In genomic region chr22:25804676-25805075, GRCh38 we compare ENCODE assay signal across 37 cellular contexts.
"Had no signal": no experiment of that assay in that cellular context is flagged by ENCODE, and none has a peak within 500 bp of the region (broad histone marks: within the 10 kb centered on the region; RNA-seq: fewer than 3 reads in every experiment).

No MANE protein-coding gene starts in this region.

- H3K36me3 Mint-ChIP-seq: activated CD4-positive, alpha-beta memory T cell treated with anti-CD3 and anti-CD28 coated beads for 36 hours; activated naive CD4-positive, alpha-beta T cell treated with anti-CD3 and anti-CD28 coated beads, Interleukin-2, amount 50 U/mL, for 72 hours; activated naive CD8-positive, alpha-beta T cell treated with anti-CD3 and anti-CD28 coated beads, Interleukin-2, amount 10 ng/mL, durations not matched to agents 7 days and 5 days had no signal

- H3K9me3 ChIP-seq: adrenal gland had no signal

- H3K9me3 Mint-ChIP-seq: activated CD4-positive, alpha-beta T cell treated with anti-CD3 and anti-CD28 coated beads, Interleukin-2, amount 10 ng/mL, durations not matched to agents 24 days and 14 days; activated CD8-positive, alpha-beta T cell treated with anti-CD3 and anti-CD28 coated beads for 36 hours; activated naive CD4-positive, alpha-beta T cell treated with anti-CD3 and anti-CD28 coated beads for 36 hours; activated naive CD4-positive, alpha-beta T cell treated with anti-CD3 and anti-CD28 coated beads, Interleukin-2, amount 50 U/mL, for 72 hours; activated naive CD8-positive, alpha-beta T cell treated with anti-CD3 and anti-CD28 coated beads, Interleukin-2, amount 10 ng/mL, durations not matched to agents 7 days and 5 days; activated T-cell treated with anti-CD3 and anti-CD28 coated beads, Interleukin-2, amount 50 U/mL, for 4 hours; activated T-cell treated with anti-CD3 and anti-CD28 coated beads, Interleukin-2, amount 50 U/mL, for 72 hours; activated T-helper 1 cell treated with anti-CD3 and anti-CD28 coated beads, Interleukin-12 subunit alpha, Interleukin-12 subunit beta, Interleukin-2, Interleukin-4 antibody, amounts not matched to agents 30 ng/mL and 10 ng/mL and 1 ng/mL, durations not matched to agents 14 hours and 24 hours and 36 hours; central memory CD8-positive, alpha-beta T cell; T-helper 1 cell treated with Interleukin-12 subunit alpha and Interleukin-12 subunit beta and Interleukin-4 antibody, amounts not matched to agents 30 μg/mL and 1 μg/mL, for 36 hours; T-helper 2 cell treated with Interferon-gamma antibody and Interleukin-4, amounts not matched to agents 5 μg/mL and 100 μg/mL, for 36 hours had no signal

- H3K27ac Mint-ChIP-seq: activated B cell treated with CpG ODN at 0.5 μM for 24 hours; activated CD4-positive, alpha-beta memory T cell treated with anti-CD3 and anti-CD28 coated beads for 36 hours; activated CD4-positive, alpha-beta T cell treated with anti-CD3 and anti-CD28 coated beads, Interleukin-2, amount 10 ng/mL, durations not matched to agents 24 days and 14 days; activated CD8-positive, alpha-beta T cell treated with anti-CD3 and anti-CD28 coated beads for 36 hours; activated naive CD4-positive, alpha-beta T cell treated with anti-CD3 and anti-CD28 coated beads for 36 hours; activated naive CD4-positive, alpha-beta T cell treated with anti-CD3 and anti-CD28 coated beads, Interleukin-2, amount 50 U/mL, for 72 hours; activated naive CD8-positive, alpha-beta T cell treated with anti-CD3 and anti-CD28 coated beads, Interleukin-2, amount 10 ng/mL, durations not matched to agents 7 days and 5 days; activated T-cell treated with anti-CD3 and anti-CD28 coated beads, Interleukin-2, amount 50 U/mL, for 72 hours; activated T-helper 1 cell treated with anti-CD3 and anti-CD28 coated beads, Interleukin-12 subunit alpha, Interleukin-12 subunit beta, Interleukin-2, Interleukin-4 antibody, amounts not matched to agents 30 ng/mL and 10 ng/mL and 1 ng/mL, durations not matched to agents 14 hours and 24 hours and 36 hours; activated T-helper 17 cell treated with anti-CD3 and anti-CD28 coated beads, Interleukin-2, amount 50 U/mL, for 72 hours; T-helper 1 cell treated with Interleukin-12 subunit alpha and Interleukin-12 subunit beta and Interleukin-4 antibody, amounts not matched to agents 30 μg/mL and 1 μg/mL, for 36 hours; T-helper 2 cell treated with Interferon-gamma antibody and Interleukin-4, amounts not matched to agents 5 μg/mL and 100 μg/mL, for 36 hours had no signal

- H3K27me3 ChIP-seq: adrenal gland, body of pancreas, brain microvascular endothelial cell had no signal

- H3K4me1 ChIP-seq: adrenal gland, body of pancreas, breast epithelium had no signal

- DNase-seq: activated B cell treated with CpG ODN at 0.5 μM for 24 hours; activated CD4-positive, alpha-beta memory T cell treated with anti-CD3 and anti-CD28 coated beads for 36 hours; activated CD4-positive, alpha-beta T cell treated with anti-CD3 and anti-CD28 coated beads for 4 hours; activated CD4-positive, alpha-beta T cell treated with anti-CD3 and anti-CD28 coated beads, Interleukin-2, amount 10 ng/mL, durations not matched to agents 24 days and 14 days; activated CD4-positive, alpha-beta T cell treated with anti-CD3 and anti-CD28 coated beads, Interleukin-2, amount 50 U/mL, for 1 hour; activated CD4-positive, alpha-beta T cell treated with anti-CD3 and anti-CD28 coated beads, Interleukin-2, amount 50 U/mL, for 4 hours; activated CD4-positive, CD25-positive, alpha-beta regulatory T cell treated with anti-CD3 and anti-CD28 coated beads, Interleukin-2, amount 50 U/mL, for 72 hours; activated CD8-positive, alpha-beta memory T cell treated with anti-CD3 and anti-CD28 coated beads, Interleukin-2, amount 50 U/mL, for 4 hours; activated CD8-positive, alpha-beta T cell treated with anti-CD3 and anti-CD28 coated beads for 36 hours; activated effector memory CD4-positive, alpha-beta T cell treated with anti-CD3 and anti-CD28 coated beads, Interleukin-2, amount 50 U/mL, for 16 hours; activated gamma-delta T cell treated with Interleukin-2 at 50 U/mL for 16 hours; activated naive CD4-positive, alpha-beta T cell; activated naive CD4-positive, alpha-beta T cell treated with anti-CD3 and anti-CD28 coated beads for 36 hours; activated naive CD4-positive, alpha-beta T cell treated with anti-CD3 and anti-CD28 coated beads, Interleukin-2, amount 50 U/mL, for 16 hours; activated naive CD8-positive, alpha-beta T cell treated with anti-CD3 and anti-CD28 coated beads, Interleukin-2, amount 10 ng/mL, durations not matched to agents 7 days and 5 days; activated T-cell treated with anti-CD3 and anti-CD28 coated beads for 4 hours; activated T-cell treated with anti-CD3 and anti-CD28 coated beads, Interleukin-2, amount 50 U/mL, for 1 hour; activated T-cell treated with anti-CD3 and anti-CD28 coated beads, Interleukin-2, amount 50 U/mL, for 4 hours; activated T-cell treated with anti-CD3 and anti-CD28 coated beads, Interleukin-2, amount 50 U/mL, for 72 hours; adrenal gland; amniotic stem cell; aorta; body of pancreas; brain microvascular endothelial cell; caudate nucleus; SW 1271; T-helper 1 cell; T-helper 2 cell; T-helper 9 cell had no signal

- H3K36me3 ChIP-seq: adrenal gland, brain microvascular endothelial cell, breast epithelium had no signal

- H3K27ac ChIP-seq: adrenal gland, body of pancreas, brain microvascular endothelial cell, breast epithelium, VCaP had no signal

- H3K4me3 Mint-ChIP-seq: activated B cell treated with CpG ODN at 0.5 μM for 24 hours; activated CD4-positive, alpha-beta memory T cell treated with anti-CD3 and anti-CD28 coated beads for 36 hours; activated CD4-positive, alpha-beta T cell treated with anti-CD3 and anti-CD28 coated beads, Interleukin-2, amount 10 ng/mL, durations not matched to agents 24 days and 14 days; activated CD8-positive, alpha-beta T cell treated with anti-CD3 and anti-CD28 coated beads for 36 hours; activated naive CD4-positive, alpha-beta T cell treated with anti-CD3 and anti-CD28 coated beads for 36 hours; activated naive CD8-positive, alpha-beta T cell treated with anti-CD3 and anti-CD28 coated beads, Interleukin-2, amount 10 ng/mL, durations not matched to agents 7 days and 5 days; activated T-cell treated with anti-CD3 and anti-CD28 coated beads, Interleukin-2, amount 50 U/mL, for 4 hours; activated T-cell treated with anti-CD3 and anti-CD28 coated beads, Interleukin-2, amount 50 U/mL, for 72 hours; activated T-helper 1 cell treated with anti-CD3 and anti-CD28 coated beads, Interleukin-12 subunit alpha, Interleukin-12 subunit beta, Interleukin-2, Interleukin-4 antibody, amounts not matched to agents 30 ng/mL and 10 ng/mL and 1 ng/mL, durations not matched to agents 14 hours and 24 hours and 36 hours; activated T-helper 17 cell treated with anti-CD3 and anti-CD28 coated beads, Interleukin-2, amount 50 U/mL, for 72 hours; central memory CD8-positive, alpha-beta T cell; T-helper 1 cell treated with Interleukin-12 subunit alpha and Interleukin-12 subunit beta and Interleukin-4 antibody, amounts not matched to agents 30 μg/mL and 1 μg/mL, for 36 hours; T-helper 2 cell treated with Interferon-gamma antibody and Interleukin-4, amounts not matched to agents 5 μg/mL and 100 μg/mL, for 36 hours had no signal

- H3K4me1 Mint-ChIP-seq: activated B cell treated with CpG ODN at 0.5 μM for 24 hours; activated CD4-positive, alpha-beta T cell treated with anti-CD3 and anti-CD28 coated beads, Interleukin-2, amount 10 ng/mL, durations not matched to agents 24 days and 14 days; activated naive CD8-positive, alpha-beta T cell treated with anti-CD3 and anti-CD28 coated beads, Interleukin-2, amount 10 ng/mL, durations not matched to agents 7 days and 5 days; activated T-helper 17 cell treated with anti-CD3 and anti-CD28 coated beads, Interleukin-2, amount 50 U/mL, for 72 hours; central memory CD8-positive, alpha-beta T cell had no signal

- ATAC-seq: activated CD8-positive, alpha-beta T cell treated with anti-CD3 and anti-CD28 coated beads for 36 hours; activated naive CD4-positive, alpha-beta T cell treated with anti-CD3 and anti-CD28 coated beads, Interleukin-2, amount 50 U/mL, for 72 hours; activated T-cell treated with anti-CD3 and anti-CD28 coated beads, Interleukin-2, amount 50 U/mL, for 4 hours; activated T-cell treated with anti-CD3 and anti-CD28 coated beads, Interleukin-2, amount 50 U/mL, for 72 hours; activated T-helper 17 cell treated with anti-CD3 and anti-CD28 coated beads, Interleukin-2, amount 50 U/mL, for 72 hours; body of pancreas had no signal

- H3K4me3 ChIP-seq: adrenal gland, body of pancreas, breast epithelium had no signal
